34 cellular contexts compared by ENCODE assay signal in the genomic region with DNA sequence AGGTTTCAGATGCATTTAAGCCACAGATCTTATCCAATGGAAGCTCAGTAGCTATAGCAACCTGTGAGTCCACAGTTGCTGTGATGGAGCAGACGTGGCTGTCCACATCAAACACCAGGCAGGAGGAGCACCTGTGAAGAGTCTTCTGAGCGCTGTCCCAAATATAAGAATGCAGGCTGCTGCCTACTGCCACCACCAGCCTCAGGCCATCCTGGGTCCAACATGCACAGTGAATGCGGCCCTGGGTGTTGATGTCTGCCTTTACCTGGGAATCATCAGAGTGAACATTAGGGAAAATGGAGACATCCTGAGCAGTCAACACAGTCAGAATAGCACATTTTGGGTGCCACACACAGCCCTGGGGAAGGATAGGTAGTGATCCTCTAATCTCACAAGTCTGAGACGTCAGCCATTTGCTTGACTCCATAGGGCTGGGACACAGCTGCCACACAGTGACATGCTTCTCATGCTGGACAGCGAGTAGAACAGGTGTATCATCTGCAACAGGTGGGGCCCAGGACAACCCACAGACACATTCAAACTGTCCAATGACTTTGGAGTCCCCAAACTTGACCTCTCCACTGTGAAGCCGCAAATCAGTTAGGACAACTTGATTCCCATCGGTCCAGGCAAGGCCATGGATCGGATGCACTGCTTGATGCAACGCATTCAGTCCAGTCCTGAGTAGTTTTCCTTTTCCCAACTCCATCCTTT. TPM values are rescaled to one million over a fixed set of nuclear protein-coding genes. Genes with fewer than 3 reads are reported as not detected.
"Had no signal": no experiment of that assay in that cellular context is flagged by ENCODE, and none has a peak within 500 bp of the region (broad histone marks: within the 10 kb centered on the region; RNA-seq: fewer than 3 reads in every experiment).

No MANE protein-coding gene starts in this region.

- ATAC-seq: activated CD8-positive, alpha-beta T cell treated with anti-CD3 and anti-CD28 coated beads for 36 hours; activated naive CD4-positive, alpha-beta T cell treated with anti-CD3 and anti-CD28 coated beads, Interleukin-2, amount 50 U/mL, for 72 hours; activated T-cell treated with anti-CD3 and anti-CD28 coated beads, Interleukin-2, amount 50 U/mL, for 4 hours; activated T-cell treated with anti-CD3 and anti-CD28 coated beads, Interleukin-2, amount 50 U/mL, for 72 hours; activated T-helper 17 cell treated with anti-CD3 and anti-CD28 coated beads, Interleukin-2, amount 50 U/mL, for 72 hours; body of pancreas had no signal

- H3K36me3 ChIP-seq: breast epithelium had no signal

- FAIRE-seq: astrocyte, colon, TTC549 had no signal

- H3K4me3 ChIP-seq: adrenal gland, body of pancreas, breast epithelium had no signal

- H3K27me3 ChIP-seq: adrenal gland, body of pancreas, brain microvascular endothelial cell, breast epithelium had no signal

- H3K27ac ChIP-seq: adrenal gland, body of pancreas, brain microvascular endothelial cell, breast epithelium, VCaP had no signal

- H3K9me3 ChIP-seq: adrenal gland, body of pancreas, breast epithelium had no signal

- DNase-seq: activated B cell treated with CpG ODN at 0.5 μM for 24 hours; activated CD4-positive, alpha-beta memory T cell treated with anti-CD3 and anti-CD28 coated beads for 36 hours; activated CD4-positive, alpha-beta T cell treated with anti-CD3 and anti-CD28 coated beads for 4 hours; activated CD4-positive, alpha-beta T cell treated with anti-CD3 and anti-CD28 coated beads, Interleukin-2, amount 10 ng/mL, durations not matched to agents 24 days and 14 days; activated CD4-positive, alpha-beta T cell treated with anti-CD3 and anti-CD28 coated beads, Interleukin-2, amount 50 U/mL, for 1 hour; activated CD4-positive, alpha-beta T cell treated with anti-CD3 and anti-CD28 coated beads, Interleukin-2, amount 50 U/mL, for 4 hours; activated CD8-positive, alpha-beta memory T cell treated with anti-CD3 and anti-CD28 coated beads, Interleukin-2, amount 50 U/mL, for 4 hours; activated CD8-positive, alpha-beta T cell treated with anti-CD3 and anti-CD28 coated beads for 36 hours; activated gamma-delta T cell treated with Interleukin-2 at 50 U/mL for 16 hours; activated naive CD4-positive, alpha-beta T cell; activated naive CD4-positive, alpha-beta T cell treated with anti-CD3 and anti-CD28 coated beads for 36 hours; activated naive CD4-positive, alpha-beta T cell treated with anti-CD3 and anti-CD28 coated beads, Interleukin-2, amount 50 U/mL, for 16 hours; activated naive CD8-positive, alpha-beta T cell treated with anti-CD3 and anti-CD28 coated beads for 36 hours; activated T-cell treated with anti-CD3 and anti-CD28 coated beads for 4 hours; activated T-cell treated with anti-CD3 and anti-CD28 coated beads, Interleukin-2, amount 50 U/mL, for 1 hour; activated T-cell treated with anti-CD3 and anti-CD28 coated beads, Interleukin-2, amount 50 U/mL, for 4 hours; activated T-cell treated with anti-CD3 and anti-CD28 coated beads, Interleukin-2, amount 50 U/mL, for 72 hours; adrenal gland; amniotic stem cell; aorta; body of pancreas; brain microvascular endothelial cell; central memory CD4-positive, alpha-beta T cell; T-helper 2 cell; T-helper 9 cell had no signal

- H3K4me1 ChIP-seq: adrenal gland, body of pancreas, breast epithelium had no signal

RNA-seq across cellular contexts. Expression of gene MFSD2B, which starts 29.1 kb away (rescaled TPM):
- total RNA-seq: activated B cell treated with CpG ODN at 0.5 μM for 24 hours; activated T-helper 1 cell treated with anti-CD3 and anti-CD28 coated beads, Interleukin-12 subunit alpha, Interleukin-12 subunit beta, Interleukin-2, Interleukin-4 antibody, amounts not matched to agents 30 ng/mL and 10 ng/mL and 1 ng/mL, durations not matched to agents 14 hours and 24 hours and 36 hours; activated T-helper 17 cell treated with anti-CD3 and anti-CD28 coated beads, Interleukin-2, amount 50 U/mL, for 72 hours; body of pancreas; breast epithelium; cardiac septum had no signal
